1 cellular context compared by ENCODE assay signal in the genomic region with DNA sequence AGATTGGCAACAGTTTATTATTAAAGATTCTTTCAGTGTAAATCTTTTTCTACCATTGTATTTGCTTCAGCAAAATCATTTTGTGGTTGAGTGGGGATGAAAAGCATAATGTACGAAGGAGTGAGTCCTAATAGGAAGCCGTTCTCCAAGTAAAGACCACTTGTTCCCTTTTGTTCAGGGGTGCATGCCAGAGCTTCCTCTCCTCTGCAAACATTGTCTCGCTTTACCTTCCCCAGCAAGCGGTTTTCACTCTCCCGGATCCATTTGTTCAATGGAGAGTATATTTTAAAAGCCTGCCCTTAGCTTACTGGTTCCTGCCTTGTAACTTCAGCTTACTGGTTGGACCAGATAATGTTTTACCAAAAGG.
TF ChIP-seq lines count a peak whose summit lies in the region.

No MANE protein-coding gene starts in this region.

TF ChIP-seq in GM23338, 12 proteins besides CTCF, POLR2A, EP300 and RAD21 (continued from another document):
- TF ChIP-seq, protein P1, sequence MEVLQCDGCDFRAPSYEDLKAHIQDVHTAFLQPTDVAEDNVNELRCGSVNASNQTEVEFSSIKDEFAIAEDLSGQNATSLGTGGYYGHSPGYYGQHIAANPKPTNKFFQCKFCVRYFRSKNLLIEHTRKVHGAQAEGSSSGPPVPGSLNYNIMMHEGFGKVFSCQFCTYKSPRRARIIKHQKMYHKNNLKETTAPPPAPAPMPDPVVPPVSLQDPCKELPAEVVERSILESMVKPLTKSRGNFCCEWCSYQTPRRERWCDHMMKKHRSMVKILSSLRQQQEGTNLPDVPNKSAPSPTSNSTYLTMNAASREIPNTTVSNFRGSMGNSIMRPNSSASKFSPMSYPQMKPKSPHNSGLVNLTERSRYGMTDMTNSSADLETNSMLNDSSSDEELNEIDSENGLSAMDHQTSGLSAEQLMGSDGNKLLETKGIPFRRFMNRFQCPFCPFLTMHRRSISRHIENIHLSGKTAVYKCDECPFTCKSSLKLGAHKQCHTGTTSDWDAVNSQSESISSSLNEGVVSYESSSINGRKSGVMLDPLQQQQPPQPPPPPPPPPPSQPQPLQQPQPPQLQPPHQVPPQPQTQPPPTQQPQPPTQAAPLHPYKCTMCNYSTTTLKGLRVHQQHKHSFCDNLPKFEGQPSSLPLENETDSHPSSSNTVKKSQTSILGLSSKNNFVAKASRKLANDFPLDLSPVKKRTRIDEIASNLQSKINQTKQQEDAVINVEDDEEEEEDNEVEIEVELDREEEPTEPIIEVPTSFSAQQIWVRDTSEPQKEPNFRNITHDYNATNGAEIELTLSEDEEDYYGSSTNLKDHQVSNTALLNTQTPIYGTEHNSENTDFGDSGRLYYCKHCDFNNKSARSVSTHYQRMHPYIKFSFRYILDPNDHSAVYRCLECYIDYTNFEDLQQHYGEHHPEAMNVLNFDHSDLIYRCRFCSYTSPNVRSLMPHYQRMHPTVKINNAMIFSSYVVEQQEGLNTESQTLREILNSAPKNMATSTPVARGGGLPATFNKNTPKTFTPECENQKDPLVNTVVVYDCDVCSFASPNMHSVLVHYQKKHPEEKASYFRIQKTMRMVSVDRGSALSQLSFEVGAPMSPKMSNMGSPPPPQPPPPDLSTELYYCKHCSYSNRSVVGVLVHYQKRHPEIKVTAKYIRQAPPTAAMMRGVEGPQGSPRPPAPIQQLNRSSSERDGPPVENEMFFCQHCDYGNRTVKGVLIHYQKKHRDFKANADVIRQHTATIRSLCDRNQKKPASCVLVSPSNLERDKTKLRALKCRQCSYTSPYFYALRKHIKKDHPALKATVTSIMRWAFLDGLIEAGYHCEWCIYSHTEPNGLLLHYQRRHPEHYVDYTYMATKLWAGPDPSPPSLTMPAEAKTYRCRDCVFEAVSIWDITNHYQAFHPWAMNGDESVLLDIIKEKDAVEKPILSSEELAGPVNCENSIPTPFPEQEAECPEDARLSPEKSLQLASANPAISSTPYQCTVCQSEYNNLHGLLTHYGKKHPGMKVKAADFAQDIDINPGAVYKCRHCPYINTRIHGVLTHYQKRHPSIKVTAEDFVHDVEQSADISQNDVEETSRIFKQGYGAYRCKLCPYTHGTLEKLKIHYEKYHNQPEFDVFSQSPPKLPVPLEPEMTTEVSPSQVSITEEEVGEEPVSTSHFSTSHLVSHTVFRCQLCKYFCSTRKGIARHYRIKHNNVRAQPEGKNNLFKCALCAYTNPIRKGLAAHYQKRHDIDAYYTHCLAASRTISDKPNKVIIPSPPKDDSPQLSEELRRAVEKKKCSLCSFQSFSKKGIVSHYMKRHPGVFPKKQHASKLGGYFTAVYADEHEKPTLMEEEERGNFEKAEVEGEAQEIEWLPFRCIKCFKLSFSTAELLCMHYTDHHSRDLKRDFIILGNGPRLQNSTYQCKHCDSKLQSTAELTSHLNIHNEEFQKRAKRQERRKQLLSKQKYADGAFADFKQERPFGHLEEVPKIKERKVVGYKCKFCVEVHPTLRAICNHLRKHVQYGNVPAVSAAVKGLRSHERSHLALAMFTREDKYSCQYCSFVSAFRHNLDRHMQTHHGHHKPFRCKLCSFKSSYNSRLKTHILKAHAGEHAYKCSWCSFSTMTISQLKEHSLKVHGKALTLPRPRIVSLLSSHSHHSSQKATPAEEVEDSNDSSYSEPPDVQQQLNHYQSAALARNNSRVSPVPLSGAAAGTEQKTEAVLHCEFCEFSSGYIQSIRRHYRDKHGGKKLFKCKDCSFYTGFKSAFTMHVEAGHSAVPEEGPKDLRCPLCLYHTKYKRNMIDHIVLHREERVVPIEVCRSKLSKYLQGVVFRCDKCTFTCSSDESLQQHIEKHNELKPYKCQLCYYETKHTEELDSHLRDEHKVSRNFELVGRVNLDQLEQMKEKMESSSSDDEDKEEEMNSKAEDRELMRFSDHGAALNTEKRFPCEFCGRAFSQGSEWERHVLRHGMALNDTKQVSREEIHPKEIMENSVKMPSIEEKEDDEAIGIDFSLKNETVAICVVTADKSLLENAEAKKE (CRISPR knock-in tag; IDR thresholded peaks at IDR 0.05), result no peak
- no peak for TF ChIP-seq ZNF114 (CRISPR knock-in tag; IDR thresholded peaks at IDR 0.05)
- TF ChIP-seq, protein P2, sequence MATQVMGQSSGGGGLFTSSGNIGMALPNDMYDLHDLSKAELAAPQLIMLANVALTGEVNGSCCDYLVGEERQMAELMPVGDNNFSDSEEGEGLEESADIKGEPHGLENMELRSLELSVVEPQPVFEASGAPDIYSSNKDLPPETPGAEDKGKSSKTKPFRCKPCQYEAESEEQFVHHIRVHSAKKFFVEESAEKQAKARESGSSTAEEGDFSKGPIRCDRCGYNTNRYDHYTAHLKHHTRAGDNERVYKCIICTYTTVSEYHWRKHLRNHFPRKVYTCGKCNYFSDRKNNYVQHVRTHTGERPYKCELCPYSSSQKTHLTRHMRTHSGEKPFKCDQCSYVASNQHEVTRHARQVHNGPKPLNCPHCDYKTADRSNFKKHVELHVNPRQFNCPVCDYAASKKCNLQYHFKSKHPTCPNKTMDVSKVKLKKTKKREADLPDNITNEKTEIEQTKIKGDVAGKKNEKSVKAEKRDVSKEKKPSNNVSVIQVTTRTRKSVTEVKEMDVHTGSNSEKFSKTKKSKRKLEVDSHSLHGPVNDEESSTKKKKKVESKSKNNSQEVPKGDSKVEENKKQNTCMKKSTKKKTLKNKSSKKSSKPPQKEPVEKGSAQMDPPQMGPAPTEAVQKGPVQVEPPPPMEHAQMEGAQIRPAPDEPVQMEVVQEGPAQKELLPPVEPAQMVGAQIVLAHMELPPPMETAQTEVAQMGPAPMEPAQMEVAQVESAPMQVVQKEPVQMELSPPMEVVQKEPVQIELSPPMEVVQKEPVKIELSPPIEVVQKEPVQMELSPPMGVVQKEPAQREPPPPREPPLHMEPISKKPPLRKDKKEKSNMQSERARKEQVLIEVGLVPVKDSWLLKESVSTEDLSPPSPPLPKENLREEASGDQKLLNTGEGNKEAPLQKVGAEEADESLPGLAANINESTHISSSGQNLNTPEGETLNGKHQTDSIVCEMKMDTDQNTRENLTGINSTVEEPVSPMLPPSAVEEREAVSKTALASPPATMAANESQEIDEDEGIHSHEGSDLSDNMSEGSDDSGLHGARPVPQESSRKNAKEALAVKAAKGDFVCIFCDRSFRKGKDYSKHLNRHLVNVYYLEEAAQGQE (IDR thresholded peaks at IDR 0.05; ENCODE audit: unreplicated experiment), result no peak
- TF ChIP-seq EZH2 (IDR thresholded peaks at IDR 0.05; ENCODE audit: low read depth, unreplicated experiment), result no peak
